1 cellular context compared by ENCODE assay signal in genomic region chr15:48315041-48315440, GRCh38.
TF ChIP-seq lines count a peak whose summit lies in the region.

No MANE protein-coding gene starts in this region.

TF ChIP-seq in K562, 482 proteins besides CTCF, POLR2A, EP300 and RAD21:
- TF ChIP-seq KDM1A (IDR thresholded peaks at IDR 0.05) (no peak), HBP1 (CRISPR knock-in tag; IDR thresholded peaks at IDR 0.05) (no peak), HCFC1 (IDR thresholded peaks at IDR 0.05; ENCODE audit: low read depth, low read length) (no peak), NFIC (IDR thresholded peaks at IDR 0.05) (no peak), HNRNPL (IDR thresholded peaks at IDR 0.05; ENCODE audit: low read depth, low read length) (no peak), PHB (CRISPR knock-in tag; IDR thresholded peaks at IDR 0.05) (no peak), STAG1 (CRISPR knock-in tag; IDR thresholded peaks at IDR 0.05; ENCODE audit: borderline replicate concordance) (no peak), ZNF699 (CRISPR knock-in tag; IDR thresholded peaks at IDR 0.05; ENCODE audit: insufficient replicate concordance) (no peak), SETDB1 (IDR thresholded peaks at IDR 0.05; ENCODE audit: low read length) (no peak), CBX3 (IDR thresholded peaks at IDR 0.05; ENCODE audit: borderline replicate concordance in 1 of 2, low read length in 2 of 2) (no peak), BRD4 (IDR thresholded peaks at IDR 0.05) (no peak), HDAC2 (IDR thresholded peaks at IDR 0.05) (no peak), ZBTB43 (CRISPR knock-in tag; IDR thresholded peaks at IDR 0.05) (no peak), CREBBP (IDR thresholded peaks at IDR 0.05; ENCODE audit: low read depth, low read length) (no peak), TCF3 (CRISPR knock-in tag; IDR thresholded peaks at IDR 0.05) (no peak), ZNF707 (CRISPR knock-in tag; conservative IDR thresholded peaks at IDR 0.05) (no peak)
- TF ChIP-seq, protein P1, sequence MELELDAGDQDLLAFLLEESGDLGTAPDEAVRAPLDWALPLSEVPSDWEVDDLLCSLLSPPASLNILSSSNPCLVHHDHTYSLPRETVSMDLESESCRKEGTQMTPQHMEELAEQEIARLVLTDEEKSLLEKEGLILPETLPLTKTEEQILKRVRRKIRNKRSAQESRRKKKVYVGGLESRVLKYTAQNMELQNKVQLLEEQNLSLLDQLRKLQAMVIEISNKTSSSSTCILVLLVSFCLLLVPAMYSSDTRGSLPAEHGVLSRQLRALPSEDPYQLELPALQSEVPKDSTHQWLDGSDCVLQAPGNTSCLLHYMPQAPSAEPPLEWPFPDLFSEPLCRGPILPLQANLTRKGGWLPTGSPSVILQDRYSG (tag; conservative IDR thresholded peaks at IDR 0.05; ENCODE audit: low read depth) = no peak
